ENCODE assay signal across 11 cellular contexts in the genomic region with DNA sequence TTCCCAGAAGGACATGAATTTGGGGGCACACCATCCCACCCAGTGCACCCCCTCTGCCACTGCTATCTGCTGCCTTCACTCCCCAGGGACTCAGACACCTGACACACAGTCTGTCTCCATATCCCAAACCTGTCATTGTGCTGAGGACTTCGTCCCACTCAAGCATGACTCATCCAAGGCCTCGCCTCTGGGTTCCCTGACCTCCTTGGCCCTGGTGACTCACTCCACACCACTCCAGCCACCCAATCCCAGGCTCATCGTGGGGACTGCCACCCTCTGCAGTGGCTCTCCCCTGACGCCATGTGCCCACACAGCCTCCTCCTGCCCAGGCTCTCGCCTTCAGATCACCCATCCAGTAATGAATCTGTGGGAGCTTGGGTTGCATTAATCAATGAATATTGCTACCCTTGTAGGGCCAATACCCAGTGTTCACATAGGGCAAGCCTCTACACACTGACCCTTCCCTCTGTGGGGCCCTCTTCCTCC. TPM values are rescaled to one million over a fixed set of nuclear protein-coding genes. Genes with fewer than 3 reads are reported as not detected.
DNase-seq lines count a peak whose midpoint lies in the region; ATAC-seq and TF ChIP-seq lines count a peak whose summit lies in the region.
"Had no signal": no experiment of that assay in that cellular context is flagged by ENCODE, and none has a peak within 500 bp of the region (broad histone marks: within the 10 kb centered on the region; RNA-seq: fewer than 3 reads in every experiment).

No MANE protein-coding gene starts in this region.

- intact Hi-C loops in activated CD4-positive, alpha-beta T cell treated with anti-CD3 and anti-CD28 coated beads, Interleukin-2, amount 10 ng/mL, durations not matched to agents 24 days and 14 days (cut with micrococcal nuclease) = no loop called here
- intact Hi-C loops in PC-3 (cut with micrococcal nuclease) = no loop called here
- intact Hi-C loops in CD4-positive, alpha-beta T cell (cut with DNase I, micrococcal nuclease) = loop anchor here (5.0 to 10.0 kb wide), 4 partner anchors 54 to 1844 kb away; a partner anchor contains a TSS

- no peaks in the 10 kb centered on the region for H3K9me2 ChIP-seq in PC-3 (replicated peaks; ENCODE audit: low read length)

- no peaks in the 10 kb centered on the region for H3K27me3 Mint-ChIP-seq in activated CD4-positive, alpha-beta T cell treated with anti-CD3 and anti-CD28 coated beads, Interleukin-2, amount 10 ng/mL, durations not matched to agents 24 days and 14 days
- H3K27me3 Mint-ChIP-seq in CD4-positive, alpha-beta T cell = peaks cover 4% of the 10 kb centered on the region

- H3K9me3 ChIP-seq in PC-3 (ENCODE audit: low read length) = no peaks in the 10 kb centered on the region
- H3K9me3 ChIP-seq in CD4-positive, alpha-beta T cell (ENCODE audit: control insufficient read depth, low read length) = no peaks in the 10 kb centered on the region

- no peaks in the 10 kb centered on the region for H3K36me3 ChIP-seq in PC-3 (ENCODE audit: low read depth, low read length)

- no peak overlapping the region for H3K9ac ChIP-seq in PC-3 (ENCODE audit: low read length)
- H3K9ac ChIP-seq: KMS-11 had no signal

- ATAC-seq in PC-3 (peak; percentile 93), HG03571 (IDR thresholded peaks at IDR 0.05; ENCODE audit: unreplicated experiment) (no peak)
- no peak for ATAC-seq in CD4-positive, alpha-beta T cell (ENCODE audit: poor library complexity)
- ATAC-seq: naive thymus-derived CD8-positive, alpha-beta T cell had no signal

- H3K4me1 Mint-ChIP-seq in activated CD4-positive, alpha-beta T cell treated with anti-CD3 and anti-CD28 coated beads, Interleukin-2, amount 10 ng/mL, durations not matched to agents 24 days and 14 days = peaks cover 56% of the 10 kb centered on the region
- H3K4me1 Mint-ChIP-seq in CD4-positive, alpha-beta T cell (ENCODE audit: low read depth) = peaks cover under 1% of the 10 kb centered on the region

- peaks cover 11% of the 10 kb centered on the region for H3K9me3 Mint-ChIP-seq in activated CD4-positive, alpha-beta T cell treated with anti-CD3 and anti-CD28 coated beads, Interleukin-2, amount 10 ng/mL, durations not matched to agents 24 days and 14 days
- H3K9me3 Mint-ChIP-seq in CD4-positive, alpha-beta T cell = no peaks in the 10 kb centered on the region
- H3K9me3 Mint-ChIP-seq: naive thymus-derived CD8-positive, alpha-beta T cell had no signal

- CTCF ChIA-PET in PC-3 (lab: Charles Lee) = no interaction called here
- CTCF ChIA-PET in CD4-positive, alpha-beta T cell (lab: Charles Lee) = no interaction called here

- no peaks in the 10 kb centered on the region for H4K20me1 ChIP-seq in PC-3 (ENCODE audit: low read length)

- H3K4me3 ChIP-seq in PC-3 (ENCODE audit: low read length) (no peak overlapping the region), fibroblast of mammary gland (ENCODE audit: control insufficient read depth, low read depth, low read length) (no peak overlapping the region)

- no peak overlapping the region; the same call in 1 of the 2 replicates for H3K27ac ChIP-seq in PC-3 (ENCODE audit: low read length)
- no peak overlapping the region for H3K27ac ChIP-seq in CD4-positive, alpha-beta T cell (ENCODE audit: low read depth, low read length)
- H3K27ac ChIP-seq: KMS-11 had no signal

- no TSS peak for BruUV-seq in PC-3 (replicated peaks; lab: Mats Ljungman, UMichigan)

- H3K4me1 ChIP-seq in PC-3 (ENCODE audit: insufficient read depth, low read length) = peaks cover 11% of the 10 kb centered on the region

- H3F3A ChIP-seq in PC-3 (ENCODE audit: low read length, unreplicated experiment) = no peaks in the 10 kb centered on the region

- H3K4me3 Mint-ChIP-seq in activated CD4-positive, alpha-beta T cell treated with anti-CD3 and anti-CD28 coated beads, Interleukin-2, amount 10 ng/mL, durations not matched to agents 24 days and 14 days = no peak overlapping the region
- no peak overlapping the region for H3K4me3 Mint-ChIP-seq in CD4-positive, alpha-beta T cell
- H3K4me3 Mint-ChIP-seq: naive thymus-derived CD8-positive, alpha-beta T cell had no signal

- peak overlapping the region; percentile 56 for H3K27ac Mint-ChIP-seq in activated CD4-positive, alpha-beta T cell treated with anti-CD3 and anti-CD28 coated beads, Interleukin-2, amount 10 ng/mL, durations not matched to agents 24 days and 14 days
- H3K27ac Mint-ChIP-seq in CD4-positive, alpha-beta T cell = no peak overlapping the region

- POLR2A ChIA-PET in PC-3 (lab: Charles Lee; ENCODE audit: unreplicated experiment) = no interaction called here
- POLR2A ChIA-PET in CD4-positive, alpha-beta T cell (lab: Charles Lee) = no interaction called here

- TF ChIP-seq CTCF in PC-3 (conservative IDR thresholded peaks at IDR 0.05; ENCODE audit: low read depth, low read length) (no peak), fibroblast of mammary gland (conservative IDR thresholded peaks at IDR 0.05; ENCODE audit: control insufficient read depth, insufficient read depth, low read depth, low read length) (no peak)
- no peak for TF ChIP-seq CTCF in CD4-positive, alpha-beta T cell (IDR thresholded peaks at IDR 0.05)

- no peak overlapping the region for H3K4me2 ChIP-seq in PC-3 (ENCODE audit: low read length)
- H3K4me2 ChIP-seq: KMS-11 had no signal

- H3K27me3 ChIP-seq in PC-3 (ENCODE audit: low read length) = no peaks in the 10 kb centered on the region
- no peaks in the 10 kb centered on the region for H3K27me3 ChIP-seq in CD4-positive, alpha-beta T cell (ENCODE audit: control insufficient read depth, insufficient read depth, low read length)

- no peak for DNase-seq in activated CD4-positive, alpha-beta T cell treated with anti-CD3 and anti-CD28 coated beads, Interleukin-2, amount 10 ng/mL, durations not matched to agents 24 days and 14 days
- no peak for DNase-seq in activated CD4-positive, alpha-beta T cell treated with anti-CD3 and anti-CD28 coated beads, Interleukin-2, amount 50 U/mL, for 1 hour
- peak; percentile 67 for DNase-seq in PC-3
- peak; percentile 87 for DNase-seq in fibroblast of mammary gland (ENCODE audit: low read depth)
- peak; percentile 50 for DNase-seq in stimulated activated CD8-positive, alpha-beta memory T cell treated with anti-CD3 and anti-CD28 coated beads, Interleukin-4, amount 100 ng/mL, for 48 hours
- DNase-seq in NCI-H2227 treated with DMSO at 0.1 percent for 48 hours (lab: John Stamatoyannopoulos, UW) = no peak
- no peak for DNase-seq in CD4-positive, alpha-beta T cell
- DNase-seq: naive thymus-derived CD8-positive, alpha-beta T cell; T-helper 9 cell had no signal

- H3K79me2 ChIP-seq in PC-3 (ENCODE audit: low read length) = no peaks in the 10 kb centered on the region

- peaks cover 10% of the 10 kb centered on the region for H3K36me3 Mint-ChIP-seq in activated CD4-positive, alpha-beta T cell treated with anti-CD3 and anti-CD28 coated beads, Interleukin-2, amount 10 ng/mL, durations not matched to agents 24 days and 14 days (ENCODE audit: low read depth)
- H3K36me3 Mint-ChIP-seq in CD4-positive, alpha-beta T cell (ENCODE audit: low read depth) = no peaks in the 10 kb centered on the region
- H3K36me3 Mint-ChIP-seq: naive thymus-derived CD8-positive, alpha-beta T cell had no signal

- no peak overlapping the region for H2AFZ ChIP-seq in PC-3 (ENCODE audit: low read length)

RNA-seq across cellular contexts. Expression of a gene that starts 6.6 kb away (rescaled TPM):
- total RNA-seq in activated CD4-positive, alpha-beta T cell treated with anti-CD3 and anti-CD28 coated beads, Interleukin-2, amount 10 ng/mL, durations not matched to agents 24 days and 14 days = 114 and 121 TPM in 2 replicates
- total RNA-seq in PC-3 (2014; rRNA removed) = 83.3 and 101 TPM in 2 replicates
- total RNA-seq in CD4-positive, alpha-beta T cell = 10 to 100 TPM; 58.1 to 60.9 TPM

Comparison
In these comparisons a context has a peak if more than half of its experiments do, and no peak if none do; other contexts are left out.
1. DNase-seq: peak in PC-3 (single experiment), fibroblast of mammary gland (single experiment) and stimulated activated CD8-positive, alpha-beta memory T cell treated with anti-CD3 and anti-CD28 coated beads, Interleukin-4, amount 100 ng/mL, for 48 hours (single experiment); none in activated CD4-positive, alpha-beta T cell treated with anti-CD3 and anti-CD28 coated beads, Interleukin-2, amount 10 ng/mL, durations not matched to agents 24 days and 14 days (single experiment), activated CD4-positive, alpha-beta T cell treated with anti-CD3 and anti-CD28 coated beads, Interleukin-2, amount 50 U/mL, for 1 hour (single experiment), NCI-H2227 treated with DMSO at 0.1 percent for 48 hours (single experiment) and CD4-positive, alpha-beta T cell (0 of 10).
2. intact Hi-C loops: an anchor here in CD4-positive, alpha-beta T cell (5.0 to 10.0 kb wide); none called in activated CD4-positive, alpha-beta T cell treated with anti-CD3 and anti-CD28 coated beads, Interleukin-2, amount 10 ng/mL, durations not matched to agents 24 days and 14 days and PC-3.